Comparison of ENCODE assay signal across 1 cellular context in the genomic region with DNA sequence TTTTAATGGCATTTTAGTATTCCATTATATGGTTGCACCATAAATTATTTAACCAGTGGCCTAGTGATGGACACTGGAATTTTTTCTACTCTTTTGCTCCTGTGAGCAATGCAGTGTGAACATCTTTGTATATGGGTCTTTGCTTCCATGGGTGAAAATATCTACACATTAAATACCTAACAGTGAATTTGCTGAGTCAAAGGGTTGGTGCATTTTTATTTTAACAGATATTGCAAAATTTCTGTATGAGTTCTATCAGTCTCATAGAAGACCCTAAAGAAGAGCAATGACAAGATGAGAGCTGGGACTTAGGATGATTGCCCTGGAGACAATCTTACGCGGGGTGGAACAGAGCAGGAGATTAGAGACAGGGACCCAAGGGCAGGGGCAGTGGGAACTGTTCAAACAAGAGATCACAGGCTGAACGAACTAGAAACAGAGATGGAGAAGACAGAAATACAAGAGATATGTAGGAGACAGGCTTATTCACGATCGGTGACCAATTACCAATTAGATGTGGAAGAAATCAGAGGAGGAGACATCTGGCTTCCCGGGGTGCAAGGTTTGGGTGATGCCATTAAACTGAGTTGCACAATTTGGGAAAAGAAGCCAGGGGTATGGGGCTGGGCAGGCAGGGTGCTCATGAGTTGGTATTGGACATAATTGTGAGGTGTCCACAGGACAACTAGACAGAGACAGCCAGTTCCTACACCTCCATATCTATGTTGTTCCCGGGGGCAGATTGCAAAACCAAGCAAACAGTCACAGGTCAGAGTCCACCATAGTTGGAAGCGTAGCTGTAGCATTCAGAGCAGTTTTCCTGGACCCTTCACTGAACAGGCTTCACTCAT.
A peak's percentile ranks its signal among the peaks of the same experiment; 100 is the strongest.
TF ChIP-seq lines count a peak whose summit lies in the region.

No MANE protein-coding gene starts in this region.

TF ChIP-seq in HepG2, 621 proteins besides CTCF, POLR2A, EP300 and RAD21 (continued from another document):
- peak; percentile 62; the same call in 1 of the 2 replicates for TF ChIP-seq SPEN (CRISPR knock-in tag; IDR thresholded peaks at IDR 0.05; ENCODE audit: low read depth)
- peak; percentile 99 for TF ChIP-seq HDAC2 (CRISPR knock-in tag; IDR thresholded peaks at IDR 0.05)
- TF ChIP-seq ZNF160 (CRISPR knock-in tag; IDR thresholded peaks at IDR 0.05) = 0 out of 2 replicates have a peak, but pooled peaks have one; percentile 39
- TF ChIP-seq ZBTB10 (CRISPR knock-in tag; IDR thresholded peaks at IDR 0.05; ENCODE audit: borderline replicate concordance) = peak; percentile 85
- no peak for TF ChIP-seq ZNF33B (CRISPR knock-in tag; IDR thresholded peaks at IDR 0.05)
- no peak for TF ChIP-seq ZNF776 (CRISPR knock-in tag; IDR thresholded peaks at IDR 0.05)
- no peak for TF ChIP-seq NFE2 (CRISPR knock-in tag; IDR thresholded peaks at IDR 0.05)
- peak; percentile 75; the same call in 1 of the 2 replicates for TF ChIP-seq YEATS2 (CRISPR knock-in tag; IDR thresholded peaks at IDR 0.05; ENCODE audit: borderline replicate concordance)
- TF ChIP-seq ETV6 (CRISPR knock-in tag; conservative IDR thresholded peaks at IDR 0.05) = no peak
- no peak; the same call in 1 of the 2 replicates for TF ChIP-seq ZBTB43 (CRISPR knock-in tag; conservative IDR thresholded peaks at IDR 0.05)
- peak; percentile 97 for TF ChIP-seq MEIS2 (CRISPR knock-in tag; IDR thresholded peaks at IDR 0.05)
- no peak for TF ChIP-seq SP2 (CRISPR knock-in tag; IDR thresholded peaks at IDR 0.05)
- TF ChIP-seq, protein P1, sequence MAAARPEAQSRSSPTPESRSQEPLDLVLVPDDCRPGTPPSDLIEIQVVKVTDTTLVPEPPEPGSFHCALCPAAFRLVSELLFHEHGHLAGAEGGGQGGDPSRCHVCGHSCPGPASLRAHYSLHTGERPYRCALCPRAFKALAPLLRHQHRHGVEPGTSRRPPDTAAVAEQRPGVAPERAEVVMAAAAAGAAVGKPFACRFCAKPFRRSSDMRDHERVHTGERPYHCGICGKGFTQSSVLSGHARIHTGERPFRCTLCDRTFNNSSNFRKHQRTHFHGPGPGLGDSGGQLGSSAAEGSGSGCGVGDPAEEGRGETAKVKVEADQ (CRISPR knock-in tag; IDR thresholded peaks at IDR 0.05; ENCODE audit: borderline replicate concordance) = 0 out of 2 replicates have a peak, but pooled peaks have one; percentile 51
- TF ChIP-seq CBX1 (IDR thresholded peaks at IDR 0.05; ENCODE audit: low read depth) = no peak
- no peak for TF ChIP-seq PAX8 (CRISPR knock-in tag; IDR thresholded peaks at IDR 0.05; ENCODE audit: borderline replicate concordance)
- TF ChIP-seq ARHGAP35 (CRISPR knock-in tag; IDR thresholded peaks at IDR 0.05; ENCODE audit: borderline replicate concordance) = no peak
- peak; percentile 62 for TF ChIP-seq FOXK2 (IDR thresholded peaks at IDR 0.05)
- TF ChIP-seq ZFP91 (CRISPR knock-in tag; IDR thresholded peaks at IDR 0.05; ENCODE audit: borderline replicate concordance) = peak; percentile 54
- TF ChIP-seq FOXJ3 (CRISPR knock-in tag; IDR thresholded peaks at IDR 0.05; ENCODE audit: borderline replicate concordance) = peak; percentile 96
- TF ChIP-seq CERS6 (CRISPR knock-in tag; IDR thresholded peaks at IDR 0.05) = no peak
- TF ChIP-seq SOX5 (CRISPR knock-in tag; IDR thresholded peaks at IDR 0.05; ENCODE audit: borderline replicate concordance) = peak; percentile 89; the same call in 1 of the 2 replicates
- peak; percentile 74; the same call in 1 of the 2 replicates for TF ChIP-seq ETV5 (CRISPR knock-in tag; IDR thresholded peaks at IDR 0.05; ENCODE audit: borderline replicate concordance)
- peak; percentile 68; the same call in 1 of the 2 replicates for TF ChIP-seq PRMT3 (CRISPR knock-in tag; IDR thresholded peaks at IDR 0.05; ENCODE audit: borderline replicate concordance, low read depth)
